ENCODE assay signal across 9 cellular contexts in the genomic region with DNA sequence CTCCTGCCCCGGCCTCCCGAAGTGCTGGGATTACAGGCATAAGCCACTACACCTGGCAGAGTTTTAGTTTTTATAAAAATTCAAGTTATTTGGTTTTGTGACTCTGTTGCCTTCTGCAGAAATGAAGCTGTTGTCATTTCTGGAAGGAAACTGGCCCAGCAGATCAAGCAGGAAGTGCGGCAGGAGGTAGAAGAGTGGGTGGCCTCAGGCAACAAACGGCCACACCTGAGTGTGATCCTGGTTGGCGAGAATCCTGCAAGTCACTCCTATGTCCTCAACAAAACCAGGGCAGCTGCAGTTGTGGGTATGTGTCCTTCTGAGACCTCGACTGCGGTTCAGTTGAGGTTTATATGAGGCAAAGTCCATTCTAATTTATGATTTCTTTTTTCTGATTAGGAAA. TPM values are rescaled to one million over a fixed set of nuclear protein-coding genes. Genes with fewer than 3 reads are reported as not detected.
A peak's percentile ranks its signal among the peaks of the same experiment; 100 is the strongest.
DNase-seq lines count a peak whose midpoint lies in the region; ATAC-seq, FAIRE-seq and TF ChIP-seq lines count a peak whose summit lies in the region.
"Had no signal": no experiment of that assay in that cellular context is flagged by ENCODE, and none has a peak within 500 bp of the region (broad histone marks: within the 10 kb centered on the region; RNA-seq: fewer than 3 reads in every experiment).

No MANE protein-coding gene starts in this region.

- intact Hi-C loops in HepG2 (cut with micrococcal nuclease; ENCODE audit: unreplicated experiment) (no loop called here), right lobe of liver (cut with DNase I) (no loop called here), upper lobe of right lung (cut with DNase I) (no loop called here)

- no peaks in the 10 kb centered on the region for H3K27me3 ChIP-seq in HepG2 (ENCODE audit: control insufficient read depth in 1 of 2, insufficient read depth in 2 of 2, low read length in 2 of 2)
- no peaks in the 10 kb centered on the region for H3K27me3 ChIP-seq in right lobe of liver
- no peaks in the 10 kb centered on the region for H3K27me3 ChIP-seq in upper lobe of right lung

- WGBS in HepG2 (ENCODE audit: low lambda C conversion rate), result 71% methylated on average over 7 of the region's 7 CpGs
- 50% methylated on average over 7 of the region's 7 CpGs for WGBS in right lobe of liver (ENCODE audit: insufficient coverage, low coverage, low lambda C conversion rate, missing lambda C conversion rate)

- BruUV-seq in HepG2 (replicated peaks; lab: Mats Ljungman, UMichigan), result no TSS peak

- ATAC-seq in HepG2 (peak; percentile 25; the same call in 2 of the 3 replicates), right lobe of liver (no peak), esophagus mucosa (peak; percentile 88), upper lobe of right lung (peak; percentile 74)

- no peak for FAIRE-seq in HepG2 (lab: Jason Lieb, UNC)

- H3K79me2 ChIP-seq in HepG2 (ENCODE audit: insufficient read depth, low read length), result peaks cover 78% of the 10 kb centered on the region

- H3K9ac ChIP-seq in HepG2 (ENCODE audit: insufficient read depth, low read depth, low read length), result no peak overlapping the region

- H3K4me1 ChIP-seq in HepG2 (ENCODE audit: insufficient read depth, low read length) (peaks cover 47% of the 10 kb centered on the region), right lobe of liver (no peaks in the 10 kb centered on the region), upper lobe of right lung (peaks cover 18% of the 10 kb centered on the region)

- TF ChIP-seq EP300 in HepG2 (IDR thresholded peaks at IDR 0.05; ENCODE audit: low read depth in 2 of 2, low read length in 2 of 2) (no peak), HepG2 (CRISPR knock-in tag; IDR thresholded peaks at IDR 0.05; ENCODE audit: borderline replicate concordance) (no peak)

- H3K36me3 ChIP-seq in HepG2 (replicated peaks in 1 of 2; ENCODE audit: control insufficient read depth in 1 of 2, insufficient read depth in 2 of 2, low read length in 2 of 2) (peaks cover 11 to 68% of the 10 kb centered on the region in 2 experiments), right lobe of liver (no peaks in the 10 kb centered on the region), upper lobe of right lung (peaks cover 36% of the 10 kb centered on the region)

- no peak for TF ChIP-seq POLR2A in HepG2 (IDR thresholded peaks at IDR 0.05; ENCODE audit: insufficient read depth in 1 of 2, low read depth in 2 of 2, low read length in 2 of 2)
- TF ChIP-seq POLR2A in right lobe of liver (IDR thresholded peaks at IDR 0.05), result no peak

- DNase-seq in HepG2 (ENCODE audit: low spot score) (no peak), right lobe of liver (no peak), RPMI8226 (peak; percentile 85), upper lobe of right lung (no peak), foreskin fibroblast (no peak)
- DNase-seq in stimulated activated CD4-positive, alpha-beta T cell treated with anti-CD3 and anti-CD28 coated beads, Interleukin-2, amount 100 ng/mL, for 48 hours, result no peak
- no peak for DNase-seq in stimulated activated CD4-positive, alpha-beta T cell treated with anti-CD3 and anti-CD28 coated beads, Interleukin-4, amount 100 ng/mL, for 1 hour
- DNase-seq: anterior cingulate cortex had no signal

- peaks cover 68% of the 10 kb centered on the region for H4K20me1 ChIP-seq in HepG2 (ENCODE audit: insufficient read depth, low read length)

- in situ Hi-C loops in HepG2 (cut with HindIII; ENCODE audit: extremely low pct_ligation_motif_present, low pct_unique_long_range_greater_than_20kb), result no loop called here

- no peak for TF ChIP-seq RAD21 in HepG2 (CRISPR knock-in tag; IDR thresholded peaks at IDR 0.05)

- POLR2A ChIA-PET in HepG2 (lab: Yijun Ruan, JAX), result interaction anchor here (0.9 to 1.5 kb wide), 2 partner anchors 15 to 27 kb away, joined by 3 to 4 read pairs; a partner anchor contains a TSS

- no peak overlapping the region for H2AFZ ChIP-seq in HepG2 (ENCODE audit: low read length)

- no peaks in the 10 kb centered on the region for H3K9me3 ChIP-seq in HepG2 (ENCODE audit: low read length)
- H3K9me3 ChIP-seq in right lobe of liver, result no peaks in the 10 kb centered on the region
- H3K9me3 ChIP-seq in upper lobe of right lung, result no peaks in the 10 kb centered on the region

- H3K4me3 ChIP-seq in HepG2 (replicated peaks in 1 of 3; ENCODE audit: insufficient read depth in 1 of 3, low read depth in 2 of 3, low read length in 3 of 3), result no peak overlapping the region
- no peak overlapping the region for H3K4me3 ChIP-seq in right lobe of liver
- no peak overlapping the region for H3K4me3 ChIP-seq in upper lobe of right lung
- no peak overlapping the region for H3K4me3 ChIP-seq in foreskin fibroblast (ENCODE audit: low read depth in 1 of 2, low read length in 2 of 2)

- CTCF ChIA-PET in HepG2 (lab: Yijun Ruan, JAX; ENCODE audit: low intra/inter-chr PET ratio, low total read pairs), result no interaction called here

- H3K27ac ChIP-seq in HepG2 (ENCODE audit: extremely low read length, insufficient read depth, low read length) (no peak overlapping the region), right lobe of liver (no peak overlapping the region), upper lobe of right lung (peak overlapping the region; percentile 73)

- no peak overlapping the region for H3K4me2 ChIP-seq in HepG2 (ENCODE audit: low read depth, low read length)

- TF ChIP-seq CTCF in HepG2 (CRISPR knock-in tag; IDR thresholded peaks at IDR 0.05), result no peak
- TF ChIP-seq CTCF in right lobe of liver (IDR thresholded peaks at IDR 0.05), result no peak
- no peak for TF ChIP-seq CTCF in upper lobe of right lung (IDR thresholded peaks at IDR 0.05)
- TF ChIP-seq CTCF in foreskin fibroblast (IDR thresholded peaks at IDR 0.05; ENCODE audit: low read depth, low read length), result no peak

RNA-seq across cellular contexts. Expression of a gene that starts 7.2 kb away (rescaled TPM):
- total RNA-seq in HepG2 (2016; rRNA removed; fragmentation: Illumina TruSeq; extraction: Trizol) (188 and 281 TPM in 2 replicates), right lobe of liver (1 to 10 TPM in 5 of 6 experiments, under 1 TPM in 1; 0.31 to 7.4 (median 2.0) TPM), esophagus mucosa (77.6 TPM), upper lobe of right lung (62.2 TPM)
- total RNA-seq in HepG2 (2016; cell fraction: cytosol; rRNA removed; fragmentation: Illumina TruSeq; extraction: Trizol; ENCODE audit: low read depth), result 38.9 and 41.2 TPM in 2 replicates
- 188 and 279 TPM in 2 replicates for total RNA-seq in HepG2 (2016; cell fraction: insoluble cytoplasmic fraction; rRNA removed; fragmentation: Illumina TruSeq; extraction: Trizol)
- 132 and 142 TPM in 2 replicates for total RNA-seq in HepG2 (2016; cell fraction: membrane; rRNA removed; fragmentation: Illumina TruSeq; extraction: Trizol)
- total RNA-seq in HepG2 (2016; cell fraction: nucleus; rRNA removed; fragmentation: Illumina TruSeq; extraction: Trizol), result 70.7 and 79.0 TPM in 2 replicates
- 197 and 269 TPM in 2 replicates for polyA plus RNA-seq in HepG2 (2011; rRNA removed)
- polyA plus RNA-seq in HepG2 (2011; cell fraction: cytosol; rRNA removed), result 162 and 205 TPM in 2 replicates
- polyA plus RNA-seq in HepG2 (2011; cell fraction: nucleus; rRNA removed), result 88.5 and 89.7 TPM in 2 replicates
- 224 and 287 TPM in 2 replicates for polyA plus RNA-seq in HepG2 (2012)
- 31.0 and 33.2 TPM in 2 replicates for polyA plus RNA-seq in HepG2 (2016; cell fraction: cytosol; fragmentation: Illumina TruSeq; extraction: Trizol; ENCODE audit: low read depth)
- 225 and 240 TPM in 2 replicates for polyA plus RNA-seq in HepG2 (2016; cell fraction: insoluble cytoplasmic fraction; fragmentation: Illumina TruSeq; extraction: Trizol; ENCODE audit: low read depth)
- polyA plus RNA-seq in HepG2 (2016; cell fraction: membrane; fragmentation: Illumina TruSeq; extraction: Trizol; ENCODE audit: low read depth), result 83.1 and 83.6 TPM in 2 replicates
- 100 and 101 TPM in 2 replicates for polyA plus RNA-seq in HepG2 (2016; cell fraction: nucleus; fragmentation: Illumina TruSeq; extraction: Trizol; ENCODE audit: insufficient read depth, low read depth)
- 148 and 336 TPM in 2 replicates for polyA minus RNA-seq in HepG2 (2011; rRNA and poly(A)+ RNA removed; ENCODE audit: low replicate concordance)
- polyA minus RNA-seq in HepG2 (2011; cell fraction: cytosol; rRNA and poly(A)+ RNA removed), result 201 and 205 TPM in 2 replicates
- 97.9 and 128 TPM in 2 replicates for polyA minus RNA-seq in HepG2 (2011; cell fraction: nucleus; rRNA and poly(A)+ RNA removed)

RNA-seq across cellular contexts. Expression of a gene that starts 26.9 kb away (rescaled TPM):
- total RNA-seq in HepG2 (2016; rRNA removed; fragmentation: Illumina TruSeq; extraction: Trizol), result 139 and 217 TPM in 2 replicates
- total RNA-seq in HepG2 (2016; cell fraction: cytosol; rRNA removed; fragmentation: Illumina TruSeq; extraction: Trizol; ENCODE audit: low read depth), result 26.2 and 34.3 TPM in 2 replicates
- 135 and 223 TPM in 2 replicates for total RNA-seq in HepG2 (2016; cell fraction: insoluble cytoplasmic fraction; rRNA removed; fragmentation: Illumina TruSeq; extraction: Trizol)
- total RNA-seq in HepG2 (2016; cell fraction: membrane; rRNA removed; fragmentation: Illumina TruSeq; extraction: Trizol), result 73.7 and 77.9 TPM in 2 replicates
- 58.0 and 69.5 TPM in 2 replicates for total RNA-seq in HepG2 (2016; cell fraction: nucleus; rRNA removed; fragmentation: Illumina TruSeq; extraction: Trizol)
- polyA plus RNA-seq in HepG2 (2011; rRNA removed), result 33.2 and 48.2 TPM in 2 replicates
- polyA plus RNA-seq in HepG2 (2011; cell fraction: cytosol; rRNA removed), result 17.6 and 27.6 TPM in 2 replicates
- polyA plus RNA-seq in HepG2 (2011; cell fraction: nucleus; rRNA removed), result 10.7 and 17.1 TPM in 2 replicates
- polyA plus RNA-seq in HepG2 (2012), result 42.5 and 50.3 TPM in 2 replicates
- 18.1 and 21.3 TPM in 2 replicates for polyA plus RNA-seq in HepG2 (2016; cell fraction: cytosol; fragmentation: Illumina TruSeq; extraction: Trizol; ENCODE audit: low read depth)
- 128 and 131 TPM in 2 replicates for polyA plus RNA-seq in HepG2 (2016; cell fraction: insoluble cytoplasmic fraction; fragmentation: Illumina TruSeq; extraction: Trizol; ENCODE audit: low read depth)
- 35.8 and 42.0 TPM in 2 replicates for polyA plus RNA-seq in HepG2 (2016; cell fraction: membrane; fragmentation: Illumina TruSeq; extraction: Trizol; ENCODE audit: low read depth)
- polyA plus RNA-seq in HepG2 (2016; cell fraction: nucleus; fragmentation: Illumina TruSeq; extraction: Trizol; ENCODE audit: insufficient read depth, low read depth), result 52.2 and 58.5 TPM in 2 replicates
- polyA minus RNA-seq in HepG2 (2011; rRNA and poly(A)+ RNA removed; ENCODE audit: low replicate concordance), result 17.0 and 33.6 TPM in 2 replicates
- 28.0 and 36.2 TPM in 2 replicates for polyA minus RNA-seq in HepG2 (2011; cell fraction: cytosol; rRNA and poly(A)+ RNA removed)
- 30.4 and 30.7 TPM in 2 replicates for polyA minus RNA-seq in HepG2 (2011; cell fraction: nucleus; rRNA and poly(A)+ RNA removed)
- 10 to 100 TPM; 29.8 to 48.0 (median 32.9) TPM for total RNA-seq in right lobe of liver
- total RNA-seq in esophagus mucosa, result 81.3 TPM
- total RNA-seq in upper lobe of right lung, result 120 TPM

RNA-seq across cellular contexts. Expression of a gene that starts 57.9 kb away (rescaled TPM):
- 170 and 172 TPM in 2 replicates for total RNA-seq in HepG2 (2016; rRNA removed; fragmentation: Illumina TruSeq; extraction: Trizol)
- total RNA-seq in HepG2 (2016; cell fraction: cytosol; rRNA removed; fragmentation: Illumina TruSeq; extraction: Trizol; ENCODE audit: low read depth), result 719 and 870 TPM in 2 replicates
- 161 and 184 TPM in 2 replicates for total RNA-seq in HepG2 (2016; cell fraction: insoluble cytoplasmic fraction; rRNA removed; fragmentation: Illumina TruSeq; extraction: Trizol)
- 416 and 482 TPM in 2 replicates for total RNA-seq in HepG2 (2016; cell fraction: membrane; rRNA removed; fragmentation: Illumina TruSeq; extraction: Trizol)
- 51.5 and 52.9 TPM in 2 replicates for total RNA-seq in HepG2 (2016; cell fraction: nucleus; rRNA removed; fragmentation: Illumina TruSeq; extraction: Trizol)
- 59.1 and 89.7 TPM in 2 replicates for polyA plus RNA-seq in HepG2 (2011; rRNA removed)
- 70.2 and 71.9 TPM in 2 replicates for polyA plus RNA-seq in HepG2 (2011; cell fraction: cytosol; rRNA removed)
- 16.6 and 17.4 TPM in 2 replicates for polyA plus RNA-seq in HepG2 (2011; cell fraction: nucleus; rRNA removed)
- 58.8 and 77.2 TPM in 2 replicates for polyA plus RNA-seq in HepG2 (2012)
- 917 and 1,024 TPM in 2 replicates for polyA plus RNA-seq in HepG2 (2016; cell fraction: cytosol; fragmentation: Illumina TruSeq; extraction: Trizol; ENCODE audit: low read depth)
- 174 and 187 TPM in 2 replicates for polyA plus RNA-seq in HepG2 (2016; cell fraction: insoluble cytoplasmic fraction; fragmentation: Illumina TruSeq; extraction: Trizol; ENCODE audit: low read depth)
- 432 and 498 TPM in 2 replicates for polyA plus RNA-seq in HepG2 (2016; cell fraction: membrane; fragmentation: Illumina TruSeq; extraction: Trizol; ENCODE audit: low read depth)
- polyA plus RNA-seq in HepG2 (2016; cell fraction: nucleus; fragmentation: Illumina TruSeq; extraction: Trizol; ENCODE audit: insufficient read depth, low read depth), result 94.6 and 103 TPM in 2 replicates
- 8.3 and 15.8 TPM in 2 replicates for polyA minus RNA-seq in HepG2 (2011; rRNA and poly(A)+ RNA removed; ENCODE audit: low replicate concordance)
- 12.3 and 18.9 TPM in 2 replicates for polyA minus RNA-seq in HepG2 (2011; cell fraction: cytosol; rRNA and poly(A)+ RNA removed)
- polyA minus RNA-seq in HepG2 (2011; cell fraction: nucleus; rRNA and poly(A)+ RNA removed), result 10.9 and 11.2 TPM in 2 replicates
- total RNA-seq in right lobe of liver, result 10 to 100 TPM; 14.6 to 58.6 (median 16.0) TPM
- 35.9 TPM for total RNA-seq in esophagus mucosa
- total RNA-seq in upper lobe of right lung, result 19.5 TPM

Comparison
In these comparisons a context has a peak if more than half of its experiments do, and no peak if none do; other contexts are left out.
1. ATAC-seq: peak in HepG2 (single experiment), esophagus mucosa (single experiment) and upper lobe of right lung (single experiment); none in right lobe of liver (0 of 4).